22 cellular contexts compared by ENCODE assay signal in genomic region chr1:63859480-63860275, GRCh38.
"Had no signal": no experiment of that assay in that cellular context is flagged by ENCODE, and none has a peak within 500 bp of the region (broad histone marks: within the 10 kb centered on the region; RNA-seq: fewer than 3 reads in every experiment).

No MANE protein-coding gene starts in this region.

- DNase-seq: activated gamma-delta T cell treated with Interleukin-2 at 50 U/mL for 16 hours; activated T-cell treated with anti-CD3 and anti-CD28 coated beads, Interleukin-2, amount 50 U/mL, for 1 hour; anterior cingulate cortex; body of pancreas; central memory CD4-positive, alpha-beta T cell; effector memory CD8-positive, alpha-beta T cell; foreskin fibroblast; immature natural killer cell; kidney glomerular epithelial cell; left lung; small intestine; stimulated activated CD4-positive, alpha-beta T cell treated with anti-CD3 and anti-CD28 coated beads, Interleukin-15, amount 100 ng/mL, for 24 hours; stomach; T-helper 9 cell; uterus had no signal

- H3K36me3 Mint-ChIP-seq: activated naive CD4-positive, alpha-beta T cell treated with anti-CD3 and anti-CD28 coated beads, Interleukin-2, amount 50 U/mL, for 24 hours; immature natural killer cell had no signal

- ATAC-seq: body of pancreas; effector memory CD8-positive, alpha-beta T cell; left lung; stimulated activated memory B cell treated with anti-CD40 and anti-IgM and Interleukin-4, amounts not matched to agents 10 μg/mL and 1 μg/mL and 100 μg/mL, for 72 hours had no signal

- FAIRE-seq: colon, small intestine had no signal

- H3K4me1 ChIP-seq: left lung had no signal

- H3K4me3 Mint-ChIP-seq: activated naive CD4-positive, alpha-beta T cell treated with anti-CD3 and anti-CD28 coated beads, Interleukin-2, amount 50 U/mL, for 24 hours; effector memory CD8-positive, alpha-beta T cell; immature natural killer cell; nephron; stimulated activated memory B cell treated with anti-CD40 and anti-IgM and Interleukin-4, amounts not matched to agents 10 μg/mL and 1 μg/mL and 100 μg/mL, for 72 hours had no signal

- H3K36me3 ChIP-seq: left lung, stomach, suprapubic skin, uterus had no signal

- H3K9me3 ChIP-seq: body of pancreas, uterus had no signal

- H3K4me2 ChIP-seq: hepatocyte had no signal

- H3K4me1 Mint-ChIP-seq: activated naive CD4-positive, alpha-beta T cell treated with anti-CD3 and anti-CD28 coated beads, Interleukin-2, amount 50 U/mL, for 24 hours; immature natural killer cell; stimulated activated memory B cell treated with anti-CD40 and anti-IgM and Interleukin-4, amounts not matched to agents 10 μg/mL and 1 μg/mL and 100 μg/mL, for 72 hours had no signal

- H2AFZ ChIP-seq: hepatocyte had no signal

- H3K27me3 Mint-ChIP-seq: stimulated activated memory B cell treated with anti-CD40 and anti-IgM and Interleukin-4, amounts not matched to agents 10 μg/mL and 1 μg/mL and 100 μg/mL, for 72 hours had no signal

- H3K27me3 ChIP-seq: body of pancreas, hepatocyte, left lung, stomach, suprapubic skin, tibial nerve, uterus had no signal

- H3K27ac Mint-ChIP-seq: activated naive CD4-positive, alpha-beta T cell treated with anti-CD3 and anti-CD28 coated beads, Interleukin-2, amount 50 U/mL, for 24 hours; effector memory CD8-positive, alpha-beta T cell; immature natural killer cell; stimulated activated memory B cell treated with anti-CD40 and anti-IgM and Interleukin-4, amounts not matched to agents 10 μg/mL and 1 μg/mL and 100 μg/mL, for 72 hours had no signal

- H3K4me3 ChIP-seq: body of pancreas, hepatocyte, left lung, stomach, suprapubic skin, tibial nerve, uterus had no signal

- H3K27ac ChIP-seq: body of pancreas, hepatocyte, left lung, stomach, suprapubic skin had no signal
